8 cellular contexts compared by ENCODE assay signal in genomic region chr1:1573843-1574720, GRCh38. TPM values are rescaled to one million over a fixed set of nuclear protein-coding genes. Genes with fewer than 3 reads are reported as not detected.
DNase-seq lines count a peak whose midpoint lies in the region; ATAC-seq lines count a peak whose summit lies in the region.

No MANE protein-coding gene starts in this region.

- CTCF ChIA-PET in activated CD4-positive, alpha-beta T cell treated with anti-CD3 and anti-CD28 coated beads, Interleukin-2, amount 10 ng/mL, durations not matched to agents 7 days and 5 days (lab: Charles Lee): no interaction called here

- H3K4me3 Mint-ChIP-seq in activated CD4-positive, alpha-beta T cell treated with anti-CD3 and anti-CD28 coated beads, Interleukin-2, amount 10 ng/mL, durations not matched to agents 7 days and 5 days: peak overlapping the region; percentile 98

- H3K14ac ChIP-seq in mesenchymal stem cell (ENCODE audit: low read length in 2 of 2): peak overlapping the region in 1 of 2 experiments; percentile 95

- WGBS in mesenchymal stem cell: under 1% methylated on average over 62 of the region's 96 CpGs

- H3K27me3 ChIP-seq in mesenchymal stem cell (ENCODE audit: control insufficient read depth in 1 of 2, insufficient read depth in 1 of 2, low read length in 2 of 2): peaks cover 7 to 13% of the 10 kb centered on the region in 2 experiments

- peak overlapping the region; percentile 91 for H2BK5ac ChIP-seq in mesenchymal stem cell (ENCODE audit: low read depth, low read length, poor library complexity, severe bottlenecking)

- H3K36me3 Mint-ChIP-seq in activated CD4-positive, alpha-beta T cell treated with anti-CD3 and anti-CD28 coated beads, Interleukin-2, amount 10 ng/mL, durations not matched to agents 7 days and 5 days (ENCODE audit: low read depth): peaks cover 18% of the 10 kb centered on the region

- peak overlapping the region; percentile 98 for H4K91ac ChIP-seq in mesenchymal stem cell (ENCODE audit: low read length)

- DNase-seq in AG20443 (ENCODE audit: low spot score) (peak; percentile 91), NCI-H2171 treated with DMSO at 0.1 percent for 48 hours (lab: John Stamatoyannopoulos, UW) (peak; percentile 72), mesenchymal stem cell (peak; percentile 84)
- DNase-seq in activated CD4-positive, alpha-beta T cell treated with anti-CD3 and anti-CD28 coated beads, Interleukin-2, amount 10 ng/mL, durations not matched to agents 7 days and 5 days: peak; percentile 71
- peak; percentile 68 for DNase-seq in effector CD8-positive, alpha-beta T cell (lab: John Stamatoyannopoulos, UW)
- peak; percentile 59 for DNase-seq in stimulated activated CD8-positive, alpha-beta memory T cell treated with anti-CD3 and anti-CD28 coated beads, Interleukin-4, amount 100 ng/mL, for 24 hours (ENCODE audit: low read depth)

- H3K4ac ChIP-seq in mesenchymal stem cell (ENCODE audit: low read depth in 1 of 2, low read length in 2 of 2): peak overlapping the region; percentile 88 to 97

- peak overlapping the region; percentile 94 for H2BK15ac ChIP-seq in mesenchymal stem cell (ENCODE audit: low read depth, poor library complexity, severe bottlenecking)

- H3K23ac ChIP-seq in mesenchymal stem cell (ENCODE audit: low read length in 2 of 2): peak overlapping the region; percentile 20 to 95

- H3K36me3 ChIP-seq in mesenchymal stem cell (ENCODE audit: control insufficient read depth in 1 of 2, insufficient read depth in 2 of 2, low read depth in 1 of 2, low read length in 2 of 2): peaks cover 14 to 19% of the 10 kb centered on the region in 2 experiments

- POLR2A ChIA-PET in activated CD4-positive, alpha-beta T cell treated with anti-CD3 and anti-CD28 coated beads, Interleukin-2, amount 10 ng/mL, durations not matched to agents 7 days and 5 days (lab: Charles Lee): no interaction called here

- H3K27ac ChIP-seq in mesenchymal stem cell (ENCODE audit: low read length, poor library complexity, severe bottlenecking): peak overlapping the region; percentile 15

- peaks cover 5% of the 10 kb centered on the region for H3K79me1 ChIP-seq in mesenchymal stem cell (replicated peaks; ENCODE audit: low read length, poor library complexity, severe bottlenecking)

- H3K4me1 Mint-ChIP-seq in activated CD4-positive, alpha-beta T cell treated with anti-CD3 and anti-CD28 coated beads, Interleukin-2, amount 10 ng/mL, durations not matched to agents 7 days and 5 days: peaks cover 36% of the 10 kb centered on the region

- no peaks in the 10 kb centered on the region for H3K9me3 Mint-ChIP-seq in activated CD4-positive, alpha-beta T cell treated with anti-CD3 and anti-CD28 coated beads, Interleukin-2, amount 10 ng/mL, durations not matched to agents 7 days and 5 days

- peak overlapping the region; percentile 98 for H2BK120ac ChIP-seq in mesenchymal stem cell (ENCODE audit: low read depth, low read length)

- peak overlapping the region; percentile 67 to 84 for H3K18ac ChIP-seq in mesenchymal stem cell (ENCODE audit: low read depth in 1 of 2, low read length in 2 of 2)

- peak overlapping the region; percentile 99 for H3K27ac Mint-ChIP-seq in activated CD4-positive, alpha-beta T cell treated with anti-CD3 and anti-CD28 coated beads, Interleukin-2, amount 10 ng/mL, durations not matched to agents 7 days and 5 days

- ATAC-seq in GM18520 (IDR thresholded peaks at IDR 0.05; ENCODE audit: unreplicated experiment) (peak; percentile 69), HG03060 (IDR thresholded peaks at IDR 0.05; ENCODE audit: low read depth, unreplicated experiment) (peak; percentile 33)

- H2AFZ ChIP-seq in mesenchymal stem cell (ENCODE audit: low read depth, low read length): peak overlapping the region; percentile 92

- H3K9ac ChIP-seq in mesenchymal stem cell (ENCODE audit: low read length): peak overlapping the region; percentile 100

- peak overlapping the region; percentile 100 for H4K8ac ChIP-seq in mesenchymal stem cell (ENCODE audit: low read length)

- no peaks in the 10 kb centered on the region for H3K9me3 ChIP-seq in mesenchymal stem cell (ENCODE audit: control insufficient read depth, low read length)

- no peaks in the 10 kb centered on the region for H3K27me3 Mint-ChIP-seq in activated CD4-positive, alpha-beta T cell treated with anti-CD3 and anti-CD28 coated beads, Interleukin-2, amount 10 ng/mL, durations not matched to agents 7 days and 5 days

- H2BK12ac ChIP-seq in mesenchymal stem cell (ENCODE audit: low read length in 2 of 2): peak overlapping the region in 1 of 2 experiments; percentile 57

- peaks cover 12% of the 10 kb centered on the region for H3K4me1 ChIP-seq in mesenchymal stem cell (ENCODE audit: control insufficient read depth, insufficient read depth, low read depth, low read length)

- peak overlapping the region; percentile 64 for H2AK5ac ChIP-seq in mesenchymal stem cell (ENCODE audit: low read length, severe bottlenecking)

- H3K4me2 ChIP-seq in mesenchymal stem cell (ENCODE audit: low read length, poor library complexity, severe bottlenecking): peak overlapping the region; percentile 71

- H3K4me3 ChIP-seq in mesenchymal stem cell (ENCODE audit: insufficient read depth in 1 of 2, low read depth in 1 of 2, low read length in 2 of 2): peak overlapping the region; percentile 92 to 98

RNA-seq across cellular contexts. Expression of gene SSU72, which starts 0.6 kb away (rescaled TPM):
- 100 to 1,000 TPM; 128 to 130 TPM for total RNA-seq in activated CD4-positive, alpha-beta T cell treated with anti-CD3 and anti-CD28 coated beads, Interleukin-2, amount 10 ng/mL, durations not matched to agents 7 days and 5 days
- 139 TPM for polyA plus RNA-seq in mesenchymal stem cell (2013, experiment 1 of 2)
- 138 TPM for polyA plus RNA-seq in mesenchymal stem cell (2013, experiment 2 of 2)

RNA-seq across cellular contexts. Expression of gene FNDC10, which starts 25.9 kb away (rescaled TPM):
- 1 to 10 TPM; 6.2 to 7.9 TPM for total RNA-seq in activated CD4-positive, alpha-beta T cell treated with anti-CD3 and anti-CD28 coated beads, Interleukin-2, amount 10 ng/mL, durations not matched to agents 7 days and 5 days
- 7.2 TPM for polyA plus RNA-seq in mesenchymal stem cell (2013, experiment 1 of 2)
- 7.8 TPM for polyA plus RNA-seq in mesenchymal stem cell (2013, experiment 2 of 2)

RNA-seq across cellular contexts. Expression of gene TMEM240, which starts 33.7 kb away (rescaled TPM):
- total RNA-seq in activated CD4-positive, alpha-beta T cell treated with anti-CD3 and anti-CD28 coated beads, Interleukin-2, amount 10 ng/mL, durations not matched to agents 7 days and 5 days: 1 to 10 TPM; 1.2 to 1.3 TPM
- polyA plus RNA-seq in mesenchymal stem cell (2013, experiment 1 of 2): 3.3 TPM
- polyA plus RNA-seq in mesenchymal stem cell (2013, experiment 2 of 2): 3.3 TPM

RNA-seq across cellular contexts. Expression of gene MIB2, which starts 41.2 kb away (rescaled TPM):
- total RNA-seq in activated CD4-positive, alpha-beta T cell treated with anti-CD3 and anti-CD28 coated beads, Interleukin-2, amount 10 ng/mL, durations not matched to agents 7 days and 5 days: 10 to 100 TPM; 40.0 to 42.8 TPM
- polyA plus RNA-seq in mesenchymal stem cell (2013, experiment 1 of 2): 33.5 TPM
- polyA plus RNA-seq in mesenchymal stem cell (2013, experiment 2 of 2): 35.8 TPM

RNA-seq across cellular contexts. Expression of gene MMP23B, which starts 57.9 kb away (rescaled TPM):
- 1 to 10 TPM; 1.8 to 2.3 TPM for total RNA-seq in activated CD4-positive, alpha-beta T cell treated with anti-CD3 and anti-CD28 coated beads, Interleukin-2, amount 10 ng/mL, durations not matched to agents 7 days and 5 days
- polyA plus RNA-seq in mesenchymal stem cell (2013, experiment 1 of 2): 24.2 TPM
- polyA plus RNA-seq in mesenchymal stem cell (2013, experiment 2 of 2): 26.9 TPM

Comparison
In these comparisons a context has a peak if more than half of its experiments do, and no peak if none do; other contexts are left out.
1. Peak in every context shown above with its lines: DNase-seq, ATAC-seq, H3K4me3 ChIP-seq and H3K27ac ChIP-seq.